In the genomic region with DNA sequence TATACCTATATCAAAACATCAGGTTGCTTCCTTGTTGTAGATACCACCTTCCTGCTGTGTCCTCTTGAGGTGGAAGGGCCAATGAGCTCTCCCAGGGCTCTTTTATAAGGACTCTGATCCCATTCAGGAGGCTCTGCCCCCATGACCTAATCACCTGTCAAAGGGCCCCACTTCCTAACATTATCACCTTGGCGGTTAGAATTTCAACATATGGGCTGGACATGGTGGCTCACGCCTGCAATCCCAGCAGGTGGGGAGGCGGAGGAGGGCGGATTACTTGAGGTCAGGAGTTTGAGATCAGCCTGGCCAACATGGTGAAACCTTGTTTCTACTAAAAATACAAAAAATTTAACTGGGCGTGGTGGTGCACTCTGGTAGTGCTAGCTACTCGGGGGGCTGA, we compare ENCODE assay signal across 24 cellular contexts.
DNase-seq lines count a peak whose midpoint lies in the region; ATAC-seq, FAIRE-seq and TF ChIP-seq lines count a peak whose summit lies in the region.
"Had no signal": no experiment of that assay in that cellular context is flagged by ENCODE, and none has a peak within 500 bp of the region (broad histone marks: within the 10 kb centered on the region; RNA-seq: fewer than 3 reads in every experiment).

No MANE protein-coding gene starts in this region.

- H2AK5ac ChIP-seq in mesendoderm (ENCODE audit: low read length): no peak overlapping the region

- H3K79me2 ChIP-seq in HepG2 (ENCODE audit: insufficient read depth, low read length) (no peaks in the 10 kb centered on the region), mesendoderm (ENCODE audit: control insufficient read depth, insufficient read depth, low read length) (no peaks in the 10 kb centered on the region)

- TF ChIP-seq EP300 in HepG2 (IDR thresholded peaks at IDR 0.05; ENCODE audit: low read depth in 2 of 2, low read length in 2 of 2) (no peak), HepG2 (CRISPR knock-in tag; IDR thresholded peaks at IDR 0.05; ENCODE audit: borderline replicate concordance) (no peak)

- H3K4me2 ChIP-seq in HepG2 (ENCODE audit: low read depth, low read length) (no peak overlapping the region), mesendoderm (ENCODE audit: low read length) (no peak overlapping the region)
- H3K4me2 ChIP-seq: A549; BLaER1 treated with 17β-estradiol and CSF1 and Interleukin-3, amounts not matched to agents 10 nM and 100 nM had no signal

- H3K4me3 ChIP-seq in HepG2 (replicated peaks in 1 of 3; ENCODE audit: insufficient read depth in 1 of 3, low read depth in 2 of 3, low read length in 3 of 3): no peak overlapping the region
- H3K4me3 ChIP-seq in right lobe of liver: no peak overlapping the region
- H3K4me3 ChIP-seq in mesendoderm (ENCODE audit: low read length): no peak overlapping the region
- H3K4me3 ChIP-seq: A549; BLaER1 treated with 17β-estradiol and CSF1 and Interleukin-3, amounts not matched to agents 10 nM and 100 nM; GM23248 had no signal

- H3K27me3 ChIP-seq in HepG2 (ENCODE audit: control insufficient read depth in 1 of 2, insufficient read depth in 2 of 2, low read length in 2 of 2): peaks cover 2 to 21% of the 10 kb centered on the region in 2 experiments; a peak in 3 of 5 replicates
- H3K27me3 ChIP-seq in right lobe of liver: no peaks in the 10 kb centered on the region
- H3K27me3 ChIP-seq in mesendoderm (ENCODE audit: insufficient read depth, low read length, poor library complexity): no peaks in the 10 kb centered on the region
- H3K27me3 ChIP-seq: BE2C; BLaER1 treated with 17β-estradiol and CSF1 and Interleukin-3, amounts not matched to agents 10 nM and 100 nM had no signal

- H4K8ac ChIP-seq in mesendoderm (ENCODE audit: low read depth, low read length): no peak overlapping the region

- no peak overlapping the region for H2AFZ ChIP-seq in HepG2 (ENCODE audit: low read length)
- H2AFZ ChIP-seq: GM23248 had no signal

- no peaks in the 10 kb centered on the region for H3K9me3 ChIP-seq in HepG2 (ENCODE audit: low read length)
- no peaks in the 10 kb centered on the region for H3K9me3 ChIP-seq in right lobe of liver
- H3K9me3 ChIP-seq: BE2C had no signal

- ATAC-seq in HepG2: peak; percentile 19; the same call in 1 of the 3 replicates
- no peak for ATAC-seq in right lobe of liver

- peak; percentile 20 for DNase-seq in NCI-H2029 (lab: John Stamatoyannopoulos, UW)
- no peak for DNase-seq in NCI-H2029 treated with DMSO at 0.1 percent for 48 hours (lab: John Stamatoyannopoulos, UW)
- no peak for DNase-seq in HepG2 (ENCODE audit: low spot score)
- DNase-seq in right lobe of liver: no peak
- peak; percentile 49 for DNase-seq in mesendoderm
- no peak for DNase-seq in NCI-H345 (lab: John Stamatoyannopoulos, UW)
- DNase-seq in erythroblast (lab: John Stamatoyannopoulos, UW): no peak
- DNase-seq: 8988T; ACHN; AML-193; BE2C; CD4-positive, alpha-beta T cell; CD8-positive, alpha-beta memory T cell; DMS 273 treated with DMSO at 0.1 percent for 48 hours; DND-41; GM23248; H7; HCEC 1CT had no signal

- BruUV-seq in HepG2 (replicated peaks; lab: Mats Ljungman, UMichigan): no TSS peak

- WGBS in HepG2 (ENCODE audit: low lambda C conversion rate): 15% methylated on average over 6 of the region's 6 CpGs
- WGBS in right lobe of liver (ENCODE audit: insufficient coverage, low coverage, low lambda C conversion rate, missing lambda C conversion rate): 61% methylated on average over 4 of the region's 6 CpGs
- no CpG with 5 or more reads among the region's 6 CpGs for WGBS in mesendoderm (ENCODE audit: extremely low coverage, insufficient coverage, low lambda C conversion rate)

- TF ChIP-seq POLR2A in HepG2 (IDR thresholded peaks at IDR 0.05; ENCODE audit: insufficient read depth in 1 of 2, low read depth in 2 of 2, low read length in 2 of 2) (no peak), right lobe of liver (IDR thresholded peaks at IDR 0.05) (no peak), erythroblast (IDR thresholded peaks at IDR 0.05; ENCODE audit: low read length) (no peak)

- H2BK120ac ChIP-seq in mesendoderm (ENCODE audit: low read depth, low read length): no peak overlapping the region

- no peak overlapping the region for H3K18ac ChIP-seq in mesendoderm (ENCODE audit: low read length)

- TF ChIP-seq CTCF in HepG2 (CRISPR knock-in tag; IDR thresholded peaks at IDR 0.05): no peak
- no peak for TF ChIP-seq CTCF in right lobe of liver (IDR thresholded peaks at IDR 0.05)

- no peak overlapping the region for H3K23ac ChIP-seq in mesendoderm (ENCODE audit: low read length)

- no peak overlapping the region for H2BK5ac ChIP-seq in mesendoderm (ENCODE audit: low read length)

- TF ChIP-seq RAD21 in HepG2 (CRISPR knock-in tag; IDR thresholded peaks at IDR 0.05): no peak

- H3K36me3 ChIP-seq in HepG2 (replicated peaks in 1 of 2; ENCODE audit: control insufficient read depth in 1 of 2, insufficient read depth in 2 of 2, low read length in 2 of 2): no peaks in the 10 kb centered on the region
- no peaks in the 10 kb centered on the region for H3K36me3 ChIP-seq in right lobe of liver
- no peaks in the 10 kb centered on the region for H3K36me3 ChIP-seq in mesendoderm (ENCODE audit: control insufficient read depth, insufficient read depth, low read length)
- H3K36me3 ChIP-seq: BE2C; BLaER1 treated with 17β-estradiol and CSF1 and Interleukin-3, amounts not matched to agents 10 nM and 100 nM had no signal

- H2BK15ac ChIP-seq in mesendoderm (replicated peaks; ENCODE audit: low read depth): no peak overlapping the region

- no peak for FAIRE-seq in HepG2 (lab: Jason Lieb, UNC)
- FAIRE-seq: A549, D721Med, G401.6, GM12892, H1 had no signal

- intact Hi-C loops in HepG2 (cut with micrococcal nuclease; ENCODE audit: unreplicated experiment) (no loop called here), right lobe of liver (cut with DNase I) (no loop called here)

- H3K4ac ChIP-seq in mesendoderm (ENCODE audit: low read depth, low read length): no peak overlapping the region

- CTCF ChIA-PET in HepG2 (lab: Yijun Ruan, JAX; ENCODE audit: low intra/inter-chr PET ratio, low total read pairs): no interaction called here

- no peak overlapping the region for H3K27ac ChIP-seq in HepG2 (ENCODE audit: extremely low read length, insufficient read depth, low read length)
- H3K27ac ChIP-seq in right lobe of liver: no peak overlapping the region
- no peak overlapping the region for H3K27ac ChIP-seq in mesendoderm (ENCODE audit: low read depth, low read length)
- H3K27ac ChIP-seq: A549; BLaER1 treated with 17β-estradiol and CSF1 and Interleukin-3, amounts not matched to agents 10 nM and 100 nM; GM23248 had no signal

- H4K20me1 ChIP-seq in HepG2 (ENCODE audit: insufficient read depth, low read length): no peaks in the 10 kb centered on the region
- H4K20me1 ChIP-seq: BLaER1 treated with 17β-estradiol and CSF1 and Interleukin-3, amounts not matched to agents 10 nM and 100 nM had no signal

- H3K4me1 ChIP-seq in HepG2 (ENCODE audit: insufficient read depth, low read length) (peaks cover 8% of the 10 kb centered on the region), right lobe of liver (no peaks in the 10 kb centered on the region), mesendoderm (ENCODE audit: control insufficient read depth, low read depth, low read length) (no peaks in the 10 kb centered on the region)
- H3K4me1 ChIP-seq: A549; BE2C; BLaER1 treated with 17β-estradiol and CSF1 and Interleukin-3, amounts not matched to agents 10 nM and 100 nM had no signal

- in situ Hi-C loops in HepG2 (cut with HindIII; ENCODE audit: extremely low pct_ligation_motif_present, low pct_unique_long_range_greater_than_20kb): no loop called here

- H3K56ac ChIP-seq in mesendoderm (ENCODE audit: low read length): no peak overlapping the region

- no peaks in the 10 kb centered on the region for H3K79me1 ChIP-seq in mesendoderm (ENCODE audit: low read length)

- POLR2A ChIA-PET in HepG2 (lab: Yijun Ruan, JAX): no interaction called here

- H3K9ac ChIP-seq in HepG2 (ENCODE audit: insufficient read depth, low read depth, low read length) (no peak overlapping the region), mesendoderm (ENCODE audit: low read length) (no peak overlapping the region)
- H3K9ac ChIP-seq: BLaER1 treated with 17β-estradiol and CSF1 and Interleukin-3, amounts not matched to agents 10 nM and 100 nM; GM23248 had no signal

- H4K5ac ChIP-seq in mesendoderm (ENCODE audit: low read length): no peak overlapping the region

TF ChIP-seq in HepG2, 621 proteins besides CTCF, POLR2A, EP300 and RAD21 (continues in another document):
- TF ChIP-seq ZNF253 (CRISPR knock-in tag; IDR thresholded peaks at IDR 0.05; ENCODE audit: borderline replicate concordance) (no peak), FOSL2 (CRISPR knock-in tag; IDR thresholded peaks at IDR 0.05) (no peak), SMARCE1 (IDR thresholded peaks at IDR 0.05; ENCODE audit: borderline replicate concordance) (no peak), ZNF446 (CRISPR knock-in tag; IDR thresholded peaks at IDR 0.05) (no peak), ZNF136 (CRISPR knock-in tag; IDR thresholded peaks at IDR 0.05; ENCODE audit: low read depth) (no peak), ZNF614 (CRISPR knock-in tag; IDR thresholded peaks at IDR 0.05; ENCODE audit: borderline replicate concordance) (no peak), CHD4 (IDR thresholded peaks at IDR 0.05; ENCODE audit: borderline replicate concordance, low read length) (no peak), SRSF4 (IDR thresholded peaks at IDR 0.05; ENCODE audit: low read depth, low read length, poor library complexity, severe bottlenecking) (no peak), IKZF4 (CRISPR knock-in tag; IDR thresholded peaks at IDR 0.05; ENCODE audit: borderline replicate concordance, low read depth, not compliant biosample characterization) (no peak)
- TF ChIP-seq, protein P1, sequence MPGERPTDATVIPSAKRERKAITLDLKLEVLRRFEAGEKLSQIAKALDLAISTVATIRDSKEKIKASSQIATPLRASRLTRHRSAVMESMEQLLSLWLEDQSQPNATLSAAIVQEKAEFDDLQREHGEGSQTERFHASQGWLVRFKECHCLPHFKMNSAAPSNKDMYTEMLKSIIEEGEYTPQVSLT (CRISPR knock-in tag; IDR thresholded peaks at IDR 0.05; ENCODE audit: borderline replicate concordance, low read depth): no peak
- TF ChIP-seq, protein P2, sequence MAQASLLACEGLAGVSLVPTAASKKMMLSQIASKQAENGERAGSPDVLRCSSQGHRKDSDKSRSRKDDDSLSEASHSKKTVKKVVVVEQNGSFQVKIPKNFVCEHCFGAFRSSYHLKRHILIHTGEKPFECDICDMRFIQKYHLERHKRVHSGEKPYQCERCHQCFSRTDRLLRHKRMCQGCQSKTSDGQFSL (CRISPR knock-in tag; IDR thresholded peaks at IDR 0.05): no peak
- TF ChIP-seq, protein P3, sequence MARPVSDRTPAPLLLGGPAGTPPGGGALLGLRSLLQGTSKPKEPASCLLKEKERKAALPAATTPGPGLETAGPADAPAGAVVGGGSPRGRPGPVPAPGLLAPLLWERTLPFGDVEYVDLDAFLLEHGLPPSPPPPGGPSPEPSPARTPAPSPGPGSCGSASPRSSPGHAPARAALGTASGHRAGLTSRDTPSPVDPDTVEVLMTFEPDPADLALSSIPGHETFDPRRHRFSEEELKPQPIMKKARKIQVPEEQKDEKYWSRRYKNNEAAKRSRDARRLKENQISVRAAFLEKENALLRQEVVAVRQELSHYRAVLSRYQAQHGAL (CRISPR knock-in tag; IDR thresholded peaks at IDR 0.05; ENCODE audit: not compliant biosample characterization): no peak

Comparison
In these comparisons a context has a peak if more than half of its experiments do, and no peak if none do; other contexts are left out.
1. DNase-seq: peak in NCI-H2029 (single experiment) and mesendoderm (single experiment); none in NCI-H2029 treated with DMSO at 0.1 percent for 48 hours (single experiment), HepG2 (single experiment), right lobe of liver (0 of 3), NCI-H345 (single experiment) and erythroblast (0 of 2).